In genomic region chr11:119095066-119095880, GRCh38 we compare ENCODE assay signal across 8 cellular contexts. TPM values are rescaled to one million over a fixed set of nuclear protein-coding genes. Genes with fewer than 3 reads are reported as not detected.
DNase-seq lines count a peak whose midpoint lies in the region; ATAC-seq and TF ChIP-seq lines count a peak whose summit lies in the region.

No MANE protein-coding gene starts in this region.

- H3K9me3 ChIP-seq in HUES6 (ENCODE audit: control insufficient read depth, insufficient read depth, low read depth, low read length) (no peaks in the 10 kb centered on the region), NT2/D1 (ENCODE audit: insufficient read depth, low read length) (peaks cover 6% of the 10 kb centered on the region; the same call in 1 of the 2 replicates), endodermal cell (ENCODE audit: control insufficient read depth, low read length) (no peaks in the 10 kb centered on the region)

- peaks cover 18% of the 10 kb centered on the region for H3K4me1 ChIP-seq in HUES6 (ENCODE audit: control insufficient read depth, insufficient read depth, low read length)
- H3K4me1 ChIP-seq in NT2/D1 (ENCODE audit: insufficient read depth, insufficient read length): peaks cover 5% of the 10 kb centered on the region
- H3K4me1 ChIP-seq in endodermal cell (ENCODE audit: control insufficient read depth, insufficient read depth, low read length): peaks cover 11% of the 10 kb centered on the region
- peaks cover 4% of the 10 kb centered on the region for H3K4me1 ChIP-seq in mesendoderm (ENCODE audit: control insufficient read depth, low read depth, low read length)

- H3K4me3 ChIP-seq in HUES6 (ENCODE audit: low read depth, low read length) (peak overlapping the region; percentile 96), NT2/D1 (ENCODE audit: insufficient read length, low read depth) (peak overlapping the region; percentile 95), endodermal cell (ENCODE audit: low read length) (peak overlapping the region; percentile 97), mesendoderm (ENCODE audit: low read length) (peak overlapping the region; percentile 99)

- peak overlapping the region; percentile 41 for H3K4ac ChIP-seq in mesendoderm (ENCODE audit: low read depth, low read length)

- H3K9ac ChIP-seq in HUES6 (ENCODE audit: low read length) (peak overlapping the region; percentile 96), NT2/D1 (ENCODE audit: insufficient read length, low read depth) (peak overlapping the region; percentile 94), endodermal cell (ENCODE audit: extremely low read depth, low read length, poor library complexity, severe bottlenecking) (peak overlapping the region; percentile 93), mesendoderm (ENCODE audit: low read length) (peak overlapping the region; percentile 100)

- peak overlapping the region; percentile 92 for H3K27ac ChIP-seq in HUES6 (ENCODE audit: low read depth, low read length)
- peak overlapping the region; percentile 87 for H3K27ac ChIP-seq in endodermal cell (ENCODE audit: low read depth, low read length)
- H3K27ac ChIP-seq in mesendoderm (ENCODE audit: low read depth, low read length): peak overlapping the region; percentile 85

- H3K27me3 ChIP-seq in HUES6 (ENCODE audit: control insufficient read depth, insufficient read depth, low read length) (no peaks in the 10 kb centered on the region), NT2/D1 (ENCODE audit: insufficient read depth, insufficient read length) (no peaks in the 10 kb centered on the region), endodermal cell (ENCODE audit: control insufficient read depth, insufficient read depth, low read length, poor library complexity, severe bottlenecking) (no peaks in the 10 kb centered on the region), mesendoderm (ENCODE audit: insufficient read depth, low read length, poor library complexity) (no peaks in the 10 kb centered on the region)

- H3K27me3 Mint-ChIP-seq in endodermal cell (ENCODE audit: insufficient read depth): no peaks in the 10 kb centered on the region

- ATAC-seq in GM21447 (IDR thresholded peaks at IDR 0.05; ENCODE audit: unreplicated experiment): peak; percentile 81

- H3K4me2 ChIP-seq in mesendoderm (ENCODE audit: low read length): peak overlapping the region; percentile 41

- H3K23ac ChIP-seq in mesendoderm (ENCODE audit: low read length): no peak overlapping the region

- peak; percentile 48 for TF ChIP-seq CTCF in endodermal cell (conservative IDR thresholded peaks at IDR 0.05)

- H4K5ac ChIP-seq in mesendoderm (ENCODE audit: low read length): no peak overlapping the region

- H3K18ac ChIP-seq in mesendoderm (ENCODE audit: low read length): peak overlapping the region; percentile 93

- H3K4me1 Mint-ChIP-seq in endodermal cell: peaks cover 18% of the 10 kb centered on the region

- peak overlapping the region; percentile 93 for H2AK5ac ChIP-seq in mesendoderm (ENCODE audit: low read length)

- peaks cover 50% of the 10 kb centered on the region for H3K36me3 Mint-ChIP-seq in endodermal cell (ENCODE audit: low read depth)

- H3K4me3 Mint-ChIP-seq in endodermal cell: peak overlapping the region; percentile 93

- peak overlapping the region; percentile 95 for H3K27ac Mint-ChIP-seq in endodermal cell

- DNase-seq in D341Med (ENCODE audit: low spot score) (peak; percentile 95), NT2/D1 (ENCODE audit: low read depth, low spot score) (peak; percentile 98), endodermal cell (peak; percentile 100), mesendoderm (peak; percentile 100)
- DNase-seq in activated CD8-positive, alpha-beta memory T cell treated with anti-CD3 and anti-CD28 coated beads, Interleukin-2, amount 50 U/mL, for 24 hours (ENCODE audit: extremely low read depth): peak; percentile 99
- DNase-seq in stimulated activated CD8-positive, alpha-beta memory T cell treated with anti-CD3 and anti-CD28 coated beads, Interleukin-12 subunit alpha, Interleukin-12 subunit beta, amount 100 ng/mL, for 4 hours (ENCODE audit: low read depth): peak; percentile 97

- H2BK5ac ChIP-seq in mesendoderm (ENCODE audit: low read length): peak overlapping the region; percentile 81

- H3K79me1 ChIP-seq in mesendoderm (ENCODE audit: low read length): peaks cover 12% of the 10 kb centered on the region

- no peaks in the 10 kb centered on the region for H3K9me3 Mint-ChIP-seq in endodermal cell

- H3K56ac ChIP-seq in mesendoderm (ENCODE audit: low read length): peak overlapping the region; percentile 100

- peaks cover 66% of the 10 kb centered on the region for H3K36me3 ChIP-seq in HUES6 (ENCODE audit: control insufficient read depth, insufficient read depth, low read length)
- H3K36me3 ChIP-seq in NT2/D1 (ENCODE audit: insufficient read depth, insufficient read length, low read length): peaks cover 66% of the 10 kb centered on the region
- H3K36me3 ChIP-seq in endodermal cell (ENCODE audit: control insufficient read depth, insufficient read depth, low read length): peaks cover 67% of the 10 kb centered on the region
- H3K36me3 ChIP-seq in mesendoderm (ENCODE audit: control insufficient read depth, insufficient read depth, low read length): peaks cover 10% of the 10 kb centered on the region

- H4K8ac ChIP-seq in mesendoderm (ENCODE audit: low read depth, low read length): no peak overlapping the region

- 0% methylated on average over 35 to 79 of the region's 79 CpGs for WGBS in endodermal cell (ENCODE audit: insufficient coverage in 1 of 2, insufficient read length in 1 of 2), 2 experiments
- WGBS in mesendoderm (ENCODE audit: extremely low coverage, insufficient coverage, low lambda C conversion rate): no CpG with 5 or more reads among the region's 79 CpGs

- H2BK15ac ChIP-seq in mesendoderm (replicated peaks; ENCODE audit: low read depth): no peak overlapping the region

- no peak overlapping the region for H2BK120ac ChIP-seq in mesendoderm (ENCODE audit: low read depth, low read length)

- peaks cover 29% of the 10 kb centered on the region for H3K79me2 ChIP-seq in mesendoderm (ENCODE audit: control insufficient read depth, insufficient read depth, low read length)

RNA-seq across cellular contexts. Expression of gene DPAGT1, which starts 6.4 kb away (rescaled TPM):
- 10 to 100 TPM; 49.4 to 51.9 TPM for total RNA-seq in endodermal cell
- polyA plus RNA-seq in endodermal cell (2013, experiment 1 of 2): 58.1 TPM
- polyA plus RNA-seq in endodermal cell (2013, experiment 2 of 2): 49.6 TPM
- 41.4 TPM for polyA plus RNA-seq in mesendoderm (2013, experiment 1 of 2)
- 40.9 TPM for polyA plus RNA-seq in mesendoderm (2013, experiment 2 of 2)

RNA-seq across cellular contexts. Expression of gene HMBS, which starts 10.6 kb away (rescaled TPM):
- 10 to 100 TPM; 45.9 to 54.8 TPM for total RNA-seq in endodermal cell
- polyA plus RNA-seq in endodermal cell (2013, experiment 1 of 2): 42.7 TPM
- polyA plus RNA-seq in endodermal cell (2013, experiment 2 of 2): 40.0 TPM
- 40.0 TPM for polyA plus RNA-seq in mesendoderm (2013, experiment 1 of 2)
- polyA plus RNA-seq in mesendoderm (2013, experiment 2 of 2): 37.8 TPM

RNA-seq across cellular contexts. Expression of gene C2CD2L, which starts 11.9 kb away (rescaled TPM):
- total RNA-seq in endodermal cell: 1 to 10 TPM; 2.4 to 3.1 TPM
- 6.7 TPM for polyA plus RNA-seq in endodermal cell (2013, experiment 1 of 2)
- 6.3 TPM for polyA plus RNA-seq in endodermal cell (2013, experiment 2 of 2)
- 2.1 TPM for polyA plus RNA-seq in mesendoderm (2013, experiment 1 of 2)
- 2.0 TPM for polyA plus RNA-seq in mesendoderm (2013, experiment 2 of 2)

RNA-seq across cellular contexts. Expression of gene HINFP, which starts 26.1 kb away (rescaled TPM):
- 10 to 100 TPM; 43.8 to 44.8 TPM for total RNA-seq in endodermal cell
- 30.6 TPM for polyA plus RNA-seq in endodermal cell (2013, experiment 1 of 2)
- polyA plus RNA-seq in endodermal cell (2013, experiment 2 of 2): 30.8 TPM
- polyA plus RNA-seq in mesendoderm (2013, experiment 1 of 2): 17.5 TPM
- polyA plus RNA-seq in mesendoderm (2013, experiment 2 of 2): 18.8 TPM

RNA-seq across cellular contexts. Expression of gene VPS11, which starts 27.7 kb away (rescaled TPM):
- total RNA-seq in endodermal cell: 10 to 100 TPM; 26.9 to 29.1 TPM
- 27.6 TPM for polyA plus RNA-seq in endodermal cell (2013, experiment 1 of 2)
- polyA plus RNA-seq in endodermal cell (2013, experiment 2 of 2): 25.2 TPM
- 14.4 TPM for polyA plus RNA-seq in mesendoderm (2013, experiment 1 of 2)
- 13.2 TPM for polyA plus RNA-seq in mesendoderm (2013, experiment 2 of 2)

Comparison
In these comparisons a context has a peak if more than half of its experiments do, and no peak if none do; other contexts are left out.
1. Peak in every context shown above with its lines: DNase-seq, ATAC-seq, H3K4me3 ChIP-seq and H3K27ac ChIP-seq.